ENCODE assay signal across 8 cellular contexts in the genomic region with DNA sequence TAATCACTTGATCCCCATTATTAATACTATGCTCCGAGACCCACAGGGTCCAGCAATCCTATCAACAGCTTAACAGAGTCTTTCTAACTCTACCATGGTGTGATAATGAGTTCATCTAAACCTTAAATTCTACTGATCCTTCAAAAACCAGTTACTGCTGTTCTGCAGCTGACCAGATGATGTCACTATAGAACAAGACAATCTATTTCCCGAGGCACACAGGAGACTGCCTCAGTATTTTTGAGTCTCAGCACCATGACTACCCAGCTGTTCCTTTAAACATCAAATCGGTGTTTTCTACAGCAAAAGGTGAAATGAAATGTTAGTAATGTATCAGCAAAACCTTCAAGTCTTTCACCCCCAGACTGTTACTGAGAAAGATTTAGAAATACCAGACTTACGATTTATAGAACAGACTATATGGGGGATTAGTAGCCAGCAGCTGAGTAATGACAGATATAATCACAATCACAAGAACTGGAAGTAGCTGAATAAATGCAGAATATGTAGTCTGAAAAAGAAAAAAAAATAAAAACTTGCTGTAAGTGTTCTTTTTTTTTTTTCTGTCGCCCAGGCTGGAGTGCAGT. TPM values are rescaled to one million over a fixed set of nuclear protein-coding genes. Genes with fewer than 3 reads are reported as not detected.
DNase-seq lines count a peak whose midpoint lies in the region; ATAC-seq, FAIRE-seq and TF ChIP-seq lines count a peak whose summit lies in the region.

No MANE protein-coding gene starts in this region.

- no peaks in the 10 kb centered on the region for H4K20me1 ChIP-seq in SU-DHL-6 (ENCODE audit: low read depth, low read length)

- no peak for TF ChIP-seq POLR2A in testis (IDR thresholded peaks at IDR 0.05)

- FAIRE-seq in D721Med (lab: Jason Lieb, UNC): peak; percentile 58

- H3K9me3 ChIP-seq in SU-DHL-6 (ENCODE audit: insufficient read depth, low read length) (no peaks in the 10 kb centered on the region), testis (no peaks in the 10 kb centered on the region)

- H3K27me3 ChIP-seq in SU-DHL-6 (ENCODE audit: low read length) (no peaks in the 10 kb centered on the region), testis (no peaks in the 10 kb centered on the region)

- H3K9ac ChIP-seq in SU-DHL-6 (ENCODE audit: low read length): no peak overlapping the region

- intact Hi-C loops in testis (cut with DNase I; ENCODE audit: low total_unique reads): loop anchor here (10.0 kb wide), 1 partner anchor 92 kb away; no protein-coding TSS in a partner anchor

- no peaks in the 10 kb centered on the region for H3K79me2 ChIP-seq in SU-DHL-6 (ENCODE audit: insufficient read depth, low read length)

- H3K27ac ChIP-seq in SU-DHL-6 (ENCODE audit: low read depth, low read length): no peak overlapping the region
- H3K27ac ChIP-seq in testis: no peak overlapping the region

- no peak overlapping the region for H3K4me3 ChIP-seq in SU-DHL-6 (ENCODE audit: insufficient read depth, low read length, poor library complexity, severe bottlenecking)
- H3K4me3 ChIP-seq in testis: no peak overlapping the region

- DNase-seq in D721Med (ENCODE audit: insufficient read length, low spot score) (peak; percentile 76), NCI-H1417 treated with DMSO at 0.1 percent for 48 hours (lab: John Stamatoyannopoulos, UW) (peak; percentile 27), kidney glomerular epithelial cell (lab: John Stamatoyannopoulos, UW) (peak; percentile 64), testis (peak; percentile 69)
- DNase-seq in central memory CD4-positive, alpha-beta T cell: peak; percentile 73

- TF ChIP-seq CTCF in D721Med (IDR thresholded peaks at IDR 0.05; ENCODE audit: insufficient read depth, missing control alignments): peak; percentile 99
- peak; percentile 87 for TF ChIP-seq CTCF in SU-DHL-6 (IDR thresholded peaks at IDR 0.05; ENCODE audit: insufficient read depth, low read length, poor library complexity, severe bottlenecking)
- peak; percentile 62 to 79 (median 72) for TF ChIP-seq CTCF in testis (IDR thresholded peaks at IDR 0.05)

- no peaks in the 10 kb centered on the region for H3K4me1 ChIP-seq in testis

- H3K9me2 ChIP-seq in SU-DHL-6 (replicated peaks; ENCODE audit: insufficient read depth, low read length): no peaks in the 10 kb centered on the region

- WGBS in testis, 2 donors: 49 to 50% methylated on average over 5 of the region's 5 CpGs

- no peak overlapping the region for H3K4me2 ChIP-seq in SU-DHL-6 (ENCODE audit: low read depth, low read length, poor library complexity, severe bottlenecking)

- H2AFZ ChIP-seq in SU-DHL-6 (ENCODE audit: low read depth, low read length, severe bottlenecking): no peak overlapping the region

- H3K36me3 ChIP-seq in SU-DHL-6 (ENCODE audit: low read length) (no peaks in the 10 kb centered on the region), testis (ENCODE audit: low read depth, missing control alignments) (no peaks in the 10 kb centered on the region)

- peak; percentile 72 for ATAC-seq in GM21515 (IDR thresholded peaks at IDR 0.05; ENCODE audit: unreplicated experiment)
- no peak for ATAC-seq in GM21723 (IDR thresholded peaks at IDR 0.05; ENCODE audit: unreplicated experiment)

- no peaks in the 10 kb centered on the region for H3F3A ChIP-seq in SU-DHL-6 (ENCODE audit: insufficient read depth)

RNA-seq across cellular contexts. Expression of a gene that starts 16.9 kb away (rescaled TPM):
- 10 to 100 TPM; 45.0 to 98.3 TPM for total RNA-seq in testis
- 283 TPM for polyA plus RNA-seq in testis (ENCODE audit: insufficient read depth, low read depth, low replicate concordance)

RNA-seq across cellular contexts. Expression of a gene that starts 18.5 kb away (rescaled TPM):
- total RNA-seq in testis: 10 to 100 TPM; 45.2 to 94.6 TPM
- 185 TPM for polyA plus RNA-seq in testis (ENCODE audit: insufficient read depth, low read depth, low replicate concordance)

RNA-seq across cellular contexts. Expression of a gene that starts 27.5 kb away (rescaled TPM):
- total RNA-seq in testis: 1 to 10 TPM; 2.7 to 3.6 TPM
- 1.5 TPM for polyA plus RNA-seq in testis (ENCODE audit: insufficient read depth, low read depth, low replicate concordance)

RNA-seq across cellular contexts. Expression of a gene that starts 32.7 kb away (rescaled TPM):
- total RNA-seq in testis: under 1 TPM; 0.31 to 0.94 TPM
- 6.0 TPM for polyA plus RNA-seq in testis (ENCODE audit: insufficient read depth, low read depth, low replicate concordance)

RNA-seq across cellular contexts. Expression of a gene that starts 39.3 kb away (rescaled TPM):
- not detected for total RNA-seq in testis
- polyA plus RNA-seq in testis (ENCODE audit: insufficient read depth, low read depth, low replicate concordance): 0.34 TPM
